Comparison of ENCODE assay signal across 24 cellular contexts in the genomic region with DNA sequence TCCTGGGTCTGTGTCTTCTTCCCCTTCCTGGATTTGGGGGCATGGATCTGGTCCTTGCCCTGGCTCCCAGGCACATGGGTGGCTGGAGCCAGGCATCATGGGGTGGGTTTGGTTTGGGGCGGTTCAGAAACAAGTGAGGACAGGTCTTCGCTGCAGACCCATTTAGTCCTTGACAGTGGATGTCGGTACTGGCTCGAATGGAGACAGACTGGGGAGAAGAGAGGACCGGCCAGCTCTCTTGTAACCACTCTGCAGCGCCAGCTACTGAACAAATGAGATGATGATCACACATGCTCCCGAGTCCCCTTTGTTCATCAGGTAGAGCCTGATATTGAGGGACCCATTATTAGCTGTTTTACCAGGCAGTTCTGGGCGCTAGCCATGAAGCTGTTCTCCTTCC.
"Had no signal": no experiment of that assay in that cellular context is flagged by ENCODE, and none has a peak within 500 bp of the region (broad histone marks: within the 10 kb centered on the region; RNA-seq: fewer than 3 reads in every experiment).

No MANE protein-coding gene starts in this region.

- H3K4me1 ChIP-seq: psoas muscle, upper lobe of left lung had no signal

- H3K9me3 ChIP-seq: esophagus muscularis mucosa, mucosa of descending colon, psoas muscle, thoracic aorta, upper lobe of left lung had no signal

- DNase-seq: activated CD4-positive, alpha-beta T cell treated with anti-CD3 and anti-CD28 coated beads for 36 hours; activated CD4-positive, alpha-beta T cell treated with anti-CD3 and anti-CD28 coated beads, Interleukin-2, amount 50 U/mL, for 48 hours; activated naive CD4-positive, alpha-beta T cell treated with anti-CD3 and anti-CD28 coated beads, Interleukin-2, amount 10 ng/mL, durations not matched to agents 7 days and 5 days; activated naive CD8-positive, alpha-beta T cell treated with anti-CD3 and anti-CD28 coated beads, Interleukin-2, amount 50 U/mL, for 24 hours; anterior cingulate cortex; brain microvascular endothelial cell; cortex of kidney; effector CD8-positive, alpha-beta T cell; naive B cell; psoas muscle; small intestine; stimulated activated CD4-positive, alpha-beta T cell treated with anti-CD3 and anti-CD28 coated beads, Interleukin-4, amount 100 ng/mL, for 24 hours; SW 1271 had no signal

- H3K27ac ChIP-seq: brain microvascular endothelial cell, esophagus muscularis mucosa, psoas muscle, thoracic aorta, upper lobe of left lung had no signal

- H3K4me3 Mint-ChIP-seq: activated CD4-positive, alpha-beta T cell treated with anti-CD3 and anti-CD28 coated beads for 36 hours; activated naive CD4-positive, alpha-beta T cell treated with anti-CD3 and anti-CD28 coated beads, Interleukin-2, amount 10 ng/mL, durations not matched to agents 7 days and 5 days; activated naive CD8-positive, alpha-beta T cell treated with anti-CD3 and anti-CD28 coated beads, Interleukin-2, amount 50 U/mL, for 24 hours; activated T-helper 17 cell treated with anti-CD3 and anti-CD28 coated beads, Interleukin-2, amount 50 U/mL, for 72 hours; central memory CD8-positive, alpha-beta T cell; memory B cell; naive B cell; stimulated activated effector memory CD8-positive, alpha-beta T cell treated with anti-CD3 and anti-CD28 coated beads, Interleukin-12 subunit alpha, Interleukin-12 subunit beta, amount 100 ng/mL, for 72 hours; WTC11 had no signal

- H3K9me3 Mint-ChIP-seq: activated naive CD4-positive, alpha-beta T cell treated with anti-CD3 and anti-CD28 coated beads, Interleukin-2, amount 10 ng/mL, durations not matched to agents 7 days and 5 days; activated naive CD8-positive, alpha-beta T cell treated with anti-CD3 and anti-CD28 coated beads, Interleukin-2, amount 50 U/mL, for 24 hours; activated T-helper 17 cell treated with anti-CD3 and anti-CD28 coated beads, Interleukin-2, amount 50 U/mL, for 72 hours; central memory CD8-positive, alpha-beta T cell; memory B cell; naive B cell; neural crest cell; stimulated activated effector memory CD8-positive, alpha-beta T cell treated with anti-CD3 and anti-CD28 coated beads, Interleukin-12 subunit alpha, Interleukin-12 subunit beta, amount 100 ng/mL, for 72 hours; WTC11 had no signal

- H3K36me3 Mint-ChIP-seq: activated naive CD4-positive, alpha-beta T cell treated with anti-CD3 and anti-CD28 coated beads, Interleukin-2, amount 10 ng/mL, durations not matched to agents 7 days and 5 days; memory B cell; naive B cell; stimulated activated effector memory CD8-positive, alpha-beta T cell treated with anti-CD3 and anti-CD28 coated beads, Interleukin-12 subunit alpha, Interleukin-12 subunit beta, amount 100 ng/mL, for 72 hours; WTC11 had no signal

- H3K36me3 ChIP-seq: brain microvascular endothelial cell, esophagus muscularis mucosa, thoracic aorta, upper lobe of left lung had no signal

- ATAC-seq: activated CD4-positive, alpha-beta T cell treated with anti-CD3 and anti-CD28 coated beads for 36 hours; activated naive CD8-positive, alpha-beta T cell treated with anti-CD3 and anti-CD28 coated beads, Interleukin-2, amount 50 U/mL, for 24 hours; activated T-helper 17 cell treated with anti-CD3 and anti-CD28 coated beads, Interleukin-2, amount 50 U/mL, for 72 hours; mucosa of descending colon; psoas muscle; right cardiac atrium; stimulated activated effector memory CD8-positive, alpha-beta T cell treated with anti-CD3 and anti-CD28 coated beads, Interleukin-12 subunit alpha, Interleukin-12 subunit beta, amount 100 ng/mL, for 72 hours; WTC11 had no signal

- H3K4me1 Mint-ChIP-seq: activated CD4-positive, alpha-beta T cell treated with anti-CD3 and anti-CD28 coated beads for 36 hours; activated naive CD4-positive, alpha-beta T cell treated with anti-CD3 and anti-CD28 coated beads, Interleukin-2, amount 10 ng/mL, durations not matched to agents 7 days and 5 days; activated naive CD8-positive, alpha-beta T cell treated with anti-CD3 and anti-CD28 coated beads, Interleukin-2, amount 50 U/mL, for 24 hours; activated T-helper 17 cell treated with anti-CD3 and anti-CD28 coated beads, Interleukin-2, amount 50 U/mL, for 72 hours; central memory CD8-positive, alpha-beta T cell; memory B cell; naive B cell; stimulated activated effector memory CD8-positive, alpha-beta T cell treated with anti-CD3 and anti-CD28 coated beads, Interleukin-12 subunit alpha, Interleukin-12 subunit beta, amount 100 ng/mL, for 72 hours had no signal

- H3K27ac Mint-ChIP-seq: activated CD4-positive, alpha-beta T cell treated with anti-CD3 and anti-CD28 coated beads for 36 hours; activated naive CD4-positive, alpha-beta T cell treated with anti-CD3 and anti-CD28 coated beads, Interleukin-2, amount 10 ng/mL, durations not matched to agents 7 days and 5 days; activated naive CD8-positive, alpha-beta T cell treated with anti-CD3 and anti-CD28 coated beads, Interleukin-2, amount 50 U/mL, for 24 hours; activated T-helper 17 cell treated with anti-CD3 and anti-CD28 coated beads, Interleukin-2, amount 50 U/mL, for 72 hours; memory B cell; stimulated activated effector memory CD8-positive, alpha-beta T cell treated with anti-CD3 and anti-CD28 coated beads, Interleukin-12 subunit alpha, Interleukin-12 subunit beta, amount 100 ng/mL, for 72 hours; WTC11 had no signal

- H3K27me3 ChIP-seq: upper lobe of left lung had no signal

- H3K4me3 ChIP-seq: esophagus muscularis mucosa, mucosa of descending colon, psoas muscle, thoracic aorta, upper lobe of left lung had no signal
